In the genomic region with DNA sequence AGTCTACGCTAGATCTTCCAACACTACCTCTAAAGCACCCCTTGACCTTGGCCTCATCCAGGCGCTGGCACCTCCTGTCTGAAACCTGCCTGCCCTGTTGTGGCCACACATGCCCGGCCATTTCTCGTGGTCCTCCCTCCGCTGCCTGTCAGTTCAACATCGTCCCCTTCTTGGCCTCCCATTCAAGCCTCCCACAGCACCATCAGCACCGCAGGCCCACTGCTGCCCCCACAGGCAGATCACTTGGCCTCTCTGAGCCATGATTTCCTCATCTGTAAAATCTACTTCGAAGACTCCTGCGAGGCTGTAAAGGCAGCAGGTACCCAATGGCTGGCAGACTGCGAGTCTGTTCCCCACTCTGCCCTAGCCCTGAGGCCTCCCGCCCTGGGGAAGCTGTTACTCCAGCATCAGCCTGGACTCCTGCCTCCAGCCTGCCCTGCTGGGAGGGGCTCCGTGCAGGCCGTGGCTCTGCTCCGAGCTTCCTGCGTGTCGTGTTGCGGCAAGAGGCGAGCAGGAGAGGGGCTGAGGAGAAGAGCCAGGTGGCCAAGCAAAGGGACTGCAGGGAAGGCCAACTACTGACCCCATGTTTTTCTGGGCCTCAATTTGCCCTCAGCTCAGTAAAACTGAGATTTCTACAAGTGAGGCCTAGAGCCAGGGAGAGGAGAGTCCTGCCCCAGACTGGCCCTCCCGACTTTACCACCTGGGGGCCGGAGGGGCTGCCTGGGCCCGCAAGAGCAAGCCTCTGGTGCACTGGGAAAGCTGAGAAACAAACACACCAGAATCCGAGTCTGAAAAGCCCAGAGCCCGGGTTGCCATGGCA, we compare ENCODE assay signal across 16 cellular contexts.
DNase-seq lines count a peak whose midpoint lies in the region; TF ChIP-seq lines count a peak whose summit lies in the region.
"Had no signal": no experiment of that assay in that cellular context is flagged by ENCODE, and none has a peak within 500 bp of the region (broad histone marks: within the 10 kb centered on the region; RNA-seq: fewer than 3 reads in every experiment).

No MANE protein-coding gene starts in this region.

- H3K9me3 ChIP-seq in AG04450 (ENCODE audit: control insufficient read depth, insufficient read depth, low read length) (no peaks in the 10 kb centered on the region; the same call in 1 of the 2 replicates), esophagus squamous epithelium (no peaks in the 10 kb centered on the region)
- H3K9me3 ChIP-seq: pancreas had no signal

- no peaks in the 10 kb centered on the region for H3K27me3 ChIP-seq in AG04450 (ENCODE audit: control insufficient read depth, insufficient read depth, low read length)
- H3K27me3 ChIP-seq in esophagus squamous epithelium = no peaks in the 10 kb centered on the region
- H3K27me3 ChIP-seq: pancreas had no signal

- peak overlapping the region; percentile 24 for H3K4me3 Mint-ChIP-seq in nephron progenitor cell
- no peak overlapping the region for H3K4me3 Mint-ChIP-seq in activated T-helper 2 cell treated with anti-CD3 and anti-CD28 coated beads, Interferon-gamma antibody, Interleukin-2, Interleukin-4, amounts not matched to agents 10 μg/mL and 5 μg/mL and 100 μg/mL, durations not matched to agents 14 hours and 24 hours and 36 hours (ENCODE audit: low read depth)
- H3K4me3 Mint-ChIP-seq: activated naive CD8-positive, alpha-beta T cell treated with anti-CD3 and anti-CD28 coated beads, Interleukin-2, amount 10 ng/mL, durations not matched to agents 7 days and 5 days; B cell; stimulated activated effector memory CD8-positive, alpha-beta T cell treated with anti-CD3 and anti-CD28 coated beads, Interleukin-12 subunit alpha, Interleukin-12 subunit beta, amount 100 ng/mL, for 72 hours; T-helper 1 cell treated with Interleukin-12 subunit alpha and Interleukin-12 subunit beta and Interleukin-4 antibody, amounts not matched to agents 30 μg/mL and 1 μg/mL, for 36 hours had no signal

- DNase-seq in AG04450 (ENCODE audit: low read depth, low spot score) (no peak), LNCaP clone FGC (ENCODE audit: low read depth) (no peak), nephron progenitor cell (no peak), SW480 (ENCODE audit: low spot score) (no peak), esophagus squamous epithelium (lab: John Stamatoyannopoulos, UW) (no peak)
- DNase-seq in activated T-helper 2 cell treated with anti-CD3 and anti-CD28 coated beads, Interferon-gamma antibody, Interleukin-2, Interleukin-4, amounts not matched to agents 10 μg/mL and 5 μg/mL and 100 μg/mL, durations not matched to agents 14 hours and 24 hours and 36 hours (ENCODE audit: low spot score) = no peak
- DNase-seq in activated T-cell treated with anti-CD3 and anti-CD28 coated beads, Interleukin-2, amount 50 U/mL, for 1 hour = no peak
- DNase-seq: activated naive CD8-positive, alpha-beta T cell treated with anti-CD3 and anti-CD28 coated beads, Interleukin-2, amount 10 ng/mL, durations not matched to agents 7 days and 5 days; effector CD8-positive, alpha-beta T cell; MM.1S; NCI-H2171 had no signal

- peaks cover 8% of the 10 kb centered on the region for H3K27me3 Mint-ChIP-seq in nephron progenitor cell (ENCODE audit: low read depth, poor library complexity)
- no peaks in the 10 kb centered on the region for H3K27me3 Mint-ChIP-seq in activated T-helper 2 cell treated with anti-CD3 and anti-CD28 coated beads, Interferon-gamma antibody, Interleukin-2, Interleukin-4, amounts not matched to agents 10 μg/mL and 5 μg/mL and 100 μg/mL, durations not matched to agents 14 hours and 24 hours and 36 hours (ENCODE audit: low read depth)
- H3K27me3 Mint-ChIP-seq: activated naive CD8-positive, alpha-beta T cell treated with anti-CD3 and anti-CD28 coated beads, Interleukin-2, amount 10 ng/mL, durations not matched to agents 7 days and 5 days; B cell had no signal

- H3K36me3 ChIP-seq in esophagus squamous epithelium = peaks cover 0 to 36% (median 0%) of the 10 kb centered on the region in 3 donors
- H3K36me3 ChIP-seq: pancreas had no signal

- no peak for TF ChIP-seq POLR2A in esophagus squamous epithelium (IDR thresholded peaks at IDR 0.05)

- intact Hi-C loops in activated T-helper 2 cell treated with anti-CD3 and anti-CD28 coated beads, Interferon-gamma antibody, Interleukin-2, Interleukin-4, amounts not matched to agents 10 μg/mL and 5 μg/mL and 100 μg/mL, durations not matched to agents 14 hours and 24 hours and 36 hours (cut with micrococcal nuclease) = no loop called here
- intact Hi-C loops in esophagus squamous epithelium (cut with DNase I) = no loop called here

- peaks cover 5% of the 10 kb centered on the region for H3K9me3 Mint-ChIP-seq in nephron progenitor cell
- H3K9me3 Mint-ChIP-seq in activated T-helper 2 cell treated with anti-CD3 and anti-CD28 coated beads, Interferon-gamma antibody, Interleukin-2, Interleukin-4, amounts not matched to agents 10 μg/mL and 5 μg/mL and 100 μg/mL, durations not matched to agents 14 hours and 24 hours and 36 hours = no peaks in the 10 kb centered on the region
- H3K9me3 Mint-ChIP-seq: activated naive CD8-positive, alpha-beta T cell treated with anti-CD3 and anti-CD28 coated beads, Interleukin-2, amount 10 ng/mL, durations not matched to agents 7 days and 5 days; stimulated activated effector memory CD8-positive, alpha-beta T cell treated with anti-CD3 and anti-CD28 coated beads, Interleukin-12 subunit alpha, Interleukin-12 subunit beta, amount 100 ng/mL, for 72 hours; T-helper 1 cell treated with Interleukin-12 subunit alpha and Interleukin-12 subunit beta and Interleukin-4 antibody, amounts not matched to agents 30 μg/mL and 1 μg/mL, for 36 hours had no signal

- H3K36me3 Mint-ChIP-seq in nephron progenitor cell (ENCODE audit: low read depth) = peaks cover 8% of the 10 kb centered on the region
- no peaks in the 10 kb centered on the region for H3K36me3 Mint-ChIP-seq in activated T-helper 2 cell treated with anti-CD3 and anti-CD28 coated beads, Interferon-gamma antibody, Interleukin-2, Interleukin-4, amounts not matched to agents 10 μg/mL and 5 μg/mL and 100 μg/mL, durations not matched to agents 14 hours and 24 hours and 36 hours (ENCODE audit: low read depth)

- CTCF ChIA-PET in AG04450 (lab: Charles Lee) = no interaction called here

- no peaks in the 10 kb centered on the region for H3K4me1 ChIP-seq in esophagus squamous epithelium

- peak; percentile 16; the same call in 1 of the 2 replicates for TF ChIP-seq CTCF in AG04450 (IDR thresholded peaks at IDR 0.05; ENCODE audit: low read depth, low read length)
- TF ChIP-seq CTCF in LNCaP clone FGC (IDR thresholded peaks at IDR 0.05; ENCODE audit: control insufficient read depth, extremely low read depth, insufficient read depth) = peak; percentile 6; the same call in 1 of the 2 replicates
- TF ChIP-seq CTCF in nephron progenitor cell (IDR thresholded peaks at IDR 0.05) = no peak
- no peak for TF ChIP-seq CTCF in esophagus squamous epithelium (IDR thresholded peaks at IDR 0.05)

- H3K27ac ChIP-seq in AG04450 (ENCODE audit: low read depth, low read length) (no peak overlapping the region), cingulate gyrus (ENCODE audit: low read depth, low read length) (peak overlapping the region; percentile 78), esophagus squamous epithelium (no peak overlapping the region)

- H3K4me1 Mint-ChIP-seq in nephron progenitor cell = peaks cover 78% of the 10 kb centered on the region
- peaks cover 6% of the 10 kb centered on the region for H3K4me1 Mint-ChIP-seq in activated T-helper 2 cell treated with anti-CD3 and anti-CD28 coated beads, Interferon-gamma antibody, Interleukin-2, Interleukin-4, amounts not matched to agents 10 μg/mL and 5 μg/mL and 100 μg/mL, durations not matched to agents 14 hours and 24 hours and 36 hours (ENCODE audit: low read depth)
- H3K4me1 Mint-ChIP-seq: B cell had no signal

- H3K4me3 ChIP-seq in AG04450 (ENCODE audit: low read depth, low read length) (no peak overlapping the region), LNCaP clone FGC (ENCODE audit: low read depth, low read length) (no peak overlapping the region), esophagus squamous epithelium (no peak overlapping the region)
- H3K4me3 ChIP-seq: pancreas had no signal

- POLR2A ChIA-PET in AG04450 (lab: Yijun Ruan, JAX) = no interaction called here

- 93 to 96% methylated on average over 10 to 13 of the region's 23 CpGs for WGBS in esophagus squamous epithelium, 2 donors

- peak overlapping the region; percentile 98 for H3K27ac Mint-ChIP-seq in nephron progenitor cell
- H3K27ac Mint-ChIP-seq in activated T-helper 2 cell treated with anti-CD3 and anti-CD28 coated beads, Interferon-gamma antibody, Interleukin-2, Interleukin-4, amounts not matched to agents 10 μg/mL and 5 μg/mL and 100 μg/mL, durations not matched to agents 14 hours and 24 hours and 36 hours = no peak overlapping the region
- H3K27ac Mint-ChIP-seq: activated naive CD8-positive, alpha-beta T cell treated with anti-CD3 and anti-CD28 coated beads, Interleukin-2, amount 10 ng/mL, durations not matched to agents 7 days and 5 days; B cell; stimulated activated effector memory CD8-positive, alpha-beta T cell treated with anti-CD3 and anti-CD28 coated beads, Interleukin-12 subunit alpha, Interleukin-12 subunit beta, amount 100 ng/mL, for 72 hours; T-helper 1 cell treated with Interleukin-12 subunit alpha and Interleukin-12 subunit beta and Interleukin-4 antibody, amounts not matched to agents 30 μg/mL and 1 μg/mL, for 36 hours had no signal

Comparison
In these comparisons a context has a peak if more than half of its experiments do, and no peak if none do; other contexts are left out.
1. CTCF ChIP-seq: peak in AG04450 (single experiment) and LNCaP clone FGC (single experiment); none in nephron progenitor cell (single experiment) and esophagus squamous epithelium (0 of 6).